ENCODE assay signal across 27 cellular contexts in the genomic region with DNA sequence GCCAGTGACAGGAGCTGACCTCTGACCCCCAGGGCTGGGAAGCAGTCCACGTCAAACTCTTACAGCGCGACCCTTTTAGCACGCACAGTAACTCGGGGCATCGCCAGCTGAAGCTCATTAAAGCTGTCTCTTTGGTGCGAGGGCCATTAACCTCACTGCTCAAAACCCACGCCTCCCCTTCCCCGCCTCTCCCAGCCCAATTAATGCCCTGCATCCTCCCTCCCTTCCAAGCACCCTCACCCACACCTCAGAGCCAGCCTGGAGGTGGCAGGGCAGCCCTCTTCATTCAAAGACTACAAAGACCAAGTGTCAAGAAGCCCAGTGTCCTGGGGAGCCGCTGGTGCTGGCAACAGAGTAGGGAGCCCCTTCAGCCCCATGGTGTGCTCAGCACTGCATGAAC. TPM values are rescaled to one million over a fixed set of nuclear protein-coding genes. Genes with fewer than 3 reads are reported as not detected.
DNase-seq lines count a peak whose midpoint lies in the region; ATAC-seq and TF ChIP-seq lines count a peak whose summit lies in the region.
"Had no signal": no experiment of that assay in that cellular context is flagged by ENCODE, and none has a peak within 500 bp of the region (broad histone marks: within the 10 kb centered on the region; RNA-seq: fewer than 3 reads in every experiment).

No MANE protein-coding gene starts in this region.

- H3K27me3 ChIP-seq in cardiac muscle cell (no peaks in the 10 kb centered on the region), left ventricle myocardium inferior (ENCODE audit: low read depth) (no peaks in the 10 kb centered on the region), hepatocyte (no peaks in the 10 kb centered on the region)
- H3K27me3 ChIP-seq: BLaER1, SJSA1 had no signal

- H3K9me3 ChIP-seq in cardiac muscle cell (ENCODE audit: low read depth), result no peaks in the 10 kb centered on the region
- no peaks in the 10 kb centered on the region for H3K9me3 ChIP-seq in left ventricle myocardium inferior (replicated peaks)
- no peaks in the 10 kb centered on the region for H3K9me3 ChIP-seq in T-helper 17 cell (ENCODE audit: control insufficient read depth, low read length, poor library complexity, severe bottlenecking)
- no peaks in the 10 kb centered on the region for H3K9me3 ChIP-seq in hepatocyte (ENCODE audit: low read depth)
- H3K9me3 ChIP-seq: BLaER1, SJSA1 had no signal

- H3K27ac Mint-ChIP-seq in T-helper 17 cell, result peak overlapping the region; percentile 6
- H3K27ac Mint-ChIP-seq in neural crest cell (ENCODE audit: unreplicated experiment), result peak overlapping the region; percentile 9
- H3K27ac Mint-ChIP-seq: HFFc6 had no signal

- H3K36me3 ChIP-seq in cardiac muscle cell (no peaks in the 10 kb centered on the region), left ventricle myocardium inferior (peaks cover 17% of the 10 kb centered on the region), hepatocyte (replicated peaks; ENCODE audit: insufficient read depth, low read depth) (no peaks in the 10 kb centered on the region)
- H3K36me3 ChIP-seq: SJSA1 had no signal

- H3K4me2 ChIP-seq in hepatocyte, result no peak overlapping the region

- H3K79me2 ChIP-seq in hepatocyte, result no peaks in the 10 kb centered on the region

- H3K4me3 Mint-ChIP-seq in T-helper 17 cell (no peak overlapping the region), neural crest cell (no peak overlapping the region)
- H3K4me3 Mint-ChIP-seq: CD4-positive, CD25-positive, alpha-beta regulatory T cell; HFFc6 had no signal

- no peaks in the 10 kb centered on the region for H3K9me2 ChIP-seq in hepatocyte (replicated peaks; ENCODE audit: insufficient read depth)

- no peaks in the 10 kb centered on the region for H4K20me1 ChIP-seq in hepatocyte (ENCODE audit: insufficient read depth, poor library complexity, severe bottlenecking)

- H3K36me3 Mint-ChIP-seq in T-helper 17 cell (ENCODE audit: low read depth) (peaks cover 9% of the 10 kb centered on the region), neural crest cell (ENCODE audit: low read depth) (no peaks in the 10 kb centered on the region)

- H3K4me1 Mint-ChIP-seq in T-helper 17 cell, result peaks cover 18% of the 10 kb centered on the region
- H3K4me1 Mint-ChIP-seq in neural crest cell, result peaks cover 63% of the 10 kb centered on the region

- TF ChIP-seq CTCF in cardiac muscle cell (IDR thresholded peaks at IDR 0.05; ENCODE audit: low read depth, low read length), result no peak
- no peak for TF ChIP-seq CTCF in left ventricle myocardium inferior (IDR thresholded peaks at IDR 0.05; ENCODE audit: borderline replicate concordance)
- TF ChIP-seq CTCF in neural crest cell (conservative IDR thresholded peaks at IDR 0.05), result no peak
- no peak for TF ChIP-seq CTCF in hepatocyte (IDR thresholded peaks at IDR 0.05; ENCODE audit: poor library complexity)

- H3K27me3 Mint-ChIP-seq in T-helper 17 cell, result no peaks in the 10 kb centered on the region
- no peaks in the 10 kb centered on the region for H3K27me3 Mint-ChIP-seq in neural crest cell (ENCODE audit: low read depth)
- H3K27me3 Mint-ChIP-seq: CD4-positive, CD25-positive, alpha-beta regulatory T cell had no signal

- H3K4me1 ChIP-seq in cardiac muscle cell (ENCODE audit: low read depth) (peaks cover 62% of the 10 kb centered on the region), left ventricle myocardium inferior (peaks cover 23% of the 10 kb centered on the region), hepatocyte (ENCODE audit: insufficient read depth) (peaks cover 9% of the 10 kb centered on the region)

- DNase-seq in cardiac muscle cell (ENCODE audit: low read depth in 1 of 2, low spot score in 1 of 2) (peak in 1 of 2 donors; percentile 19), left ventricle myocardium inferior (no peak), T-helper 17 cell (no peak), neural crest cell (ENCODE audit: low read depth, low spot score) (no peak), hepatocyte (ENCODE audit: low spot score) (no peak), SIG-M5 (lab: John Stamatoyannopoulos, UW) (no peak)
- DNase-seq: CD4-positive, CD25-positive, alpha-beta regulatory T cell; DMS153; DND-41; GM23248; H7; HFFc6; KBM-7; NCI-H1436; NCI-H187 treated with DMSO at 0.1 percent for 48 hours; NCI-H2171 treated with DMSO at 0.1 percent for 48 hours; NCI-H345; NCI-H510A treated with DMSO at 0.1 percent for 48 hours; NCI-H748 treated with DMSO at 0.1 percent for 48 hours; NK-92 treated with Interleukin-12 subunit alpha and Interleukin-12 subunit beta, amount 100 ng/mL, for 24 hours; PC-3 had no signal

- ATAC-seq in T-helper 17 cell (no peak), GM21526 (IDR thresholded peaks at IDR 0.05; ENCODE audit: low FRiP score, unreplicated experiment) (no peak), HG03442 (IDR thresholded peaks at IDR 0.05; ENCODE audit: unreplicated experiment) (no peak)
- ATAC-seq: HepG2, PC-3, Right ventricle myocardium inferior had no signal

- intact Hi-C loops in left ventricle myocardium inferior (cut with micrococcal nuclease), result no loop called here

- H3K9me3 Mint-ChIP-seq in neural crest cell, result no peaks in the 10 kb centered on the region
- H3K9me3 Mint-ChIP-seq: CD4-positive, CD25-positive, alpha-beta regulatory T cell; HFFc6 had no signal

- H3K4me3 ChIP-seq in cardiac muscle cell, result no peak overlapping the region
- H3K4me3 ChIP-seq in left ventricle myocardium inferior, result no peak overlapping the region
- no peak overlapping the region for H3K4me3 ChIP-seq in hepatocyte
- H3K4me3 ChIP-seq: BLaER1, GM23248, SJSA1 had no signal

- peak overlapping the region; percentile 59 for H3K27ac ChIP-seq in cardiac muscle cell
- no peak overlapping the region for H3K27ac ChIP-seq in left ventricle myocardium inferior (replicated peaks)
- no peak overlapping the region for H3K27ac ChIP-seq in hepatocyte
- H3K27ac ChIP-seq: BLaER1, GM23248, SJSA1 had no signal

- 94% methylated on average over 10 of the region's 10 CpGs for WGBS in hepatocyte (ENCODE audit: low lambda C conversion rate, missing lambda C conversion rate)

- no peak overlapping the region for H2AFZ ChIP-seq in hepatocyte
- H2AFZ ChIP-seq: GM23248 had no signal

RNA-seq across cellular contexts. Expression of gene DMAP1, which starts 31.8 kb away (rescaled TPM):
- total RNA-seq in cardiac muscle cell (49.5 and 93.3 TPM in 2 replicates), left ventricle myocardium inferior (26.7 TPM), T-helper 17 cell (10 to 100 TPM; 52.9 to 59.1 TPM), neural crest cell (57.1 and 58.7 TPM in 2 replicates), hepatocyte (28.8 and 34.4 TPM in 2 replicates)
- polyA plus RNA-seq in cardiac muscle cell (77.5 and 84.1 TPM in 2 replicates), hepatocyte (46.7 and 61.8 TPM in 2 replicates)
